In genomic region chr22:44112191-44112590, GRCh38 we compare ENCODE assay signal across 16 cellular contexts.
A peak's percentile ranks its signal among the peaks of the same experiment; 100 is the strongest.
DNase-seq lines count a peak whose midpoint lies in the region; ATAC-seq and TF ChIP-seq lines count a peak whose summit lies in the region.
"Had no signal": no experiment of that assay in that cellular context is flagged by ENCODE, and none has a peak within 500 bp of the region (broad histone marks: within the 10 kb centered on the region; RNA-seq: fewer than 3 reads in every experiment).

No MANE protein-coding gene starts in this region.

- no peak for TF ChIP-seq CTCF in heart right ventricle (IDR thresholded peaks at IDR 0.05)

- H3K4me1 ChIP-seq in heart right ventricle, result peaks cover 0 to 37% (median 11%) of the 10 kb centered on the region in 9 donors

- H3K4me3 ChIP-seq in heart right ventricle, result no peak overlapping the region
- H3K4me3 ChIP-seq: K562 had no signal

- DNase-seq in Right ventricle myocardium superior (peak; percentile 38), cardiac septum (ENCODE audit: low spot score) (no peak), heart right ventricle (no peak), posterior vena cava (ENCODE audit: low spot score) (peak; percentile 72), NCI-H1417 (lab: John Stamatoyannopoulos, UW) (no peak), glomerular visceral epithelial cell (ENCODE audit: extremely low spot score) (no peak), NCI-H1048 (lab: John Stamatoyannopoulos, UW) (no peak)
- DNase-seq: 8988T, DMS53, NCI-H345, NCI-H748 treated with DMSO at 0.1 percent for 48 hours, SHP77 had no signal

- H3K9me3 ChIP-seq in heart right ventricle, result no peaks in the 10 kb centered on the region

- 72 to 82% methylated on average over 11 of the region's 11 CpGs for WGBS in heart right ventricle, 2 donors

- no peaks in the 10 kb centered on the region for H3K27me3 ChIP-seq in heart right ventricle

- peak; percentile 52 for ATAC-seq in Right ventricle myocardium superior (ENCODE audit: poor library complexity)
- ATAC-seq in heart right ventricle, result peak in 6 of 8 donors; percentile 24 to 64 (median 44)
- no peak for ATAC-seq in HG02938 (IDR thresholded peaks at IDR 0.05; ENCODE audit: unreplicated experiment)
- ATAC-seq: K562 had no signal

- peak overlapping the region in 4 of 10 donors; percentile 35 to 60 (median 46) for H3K27ac ChIP-seq in heart right ventricle
- H3K27ac ChIP-seq: C4-2B, HL-60 had no signal

- H3K36me3 ChIP-seq in heart right ventricle, result peaks cover 0 to 8% (median 0%) of the 10 kb centered on the region in 9 donors

- intact Hi-C loops in Right ventricle myocardium superior (cut with DNase I) (no loop called here), cardiac septum (cut with DNase I) (no loop called here), heart right ventricle (cut with DNase I) (no loop called here), posterior vena cava (cut with DNase I) (no loop called here)

Comparison
In these comparisons a context has a peak if more than half of its experiments do, and no peak if none do; other contexts are left out.
1. DNase-seq: peak in Right ventricle myocardium superior (single experiment) and posterior vena cava (single experiment); none in cardiac septum (single experiment), heart right ventricle (0 of 2), NCI-H1417 (0 of 3), glomerular visceral epithelial cell (single experiment) and NCI-H1048 (single experiment).